Comparison of ENCODE assay signal across 8 cellular contexts in the genomic region with DNA sequence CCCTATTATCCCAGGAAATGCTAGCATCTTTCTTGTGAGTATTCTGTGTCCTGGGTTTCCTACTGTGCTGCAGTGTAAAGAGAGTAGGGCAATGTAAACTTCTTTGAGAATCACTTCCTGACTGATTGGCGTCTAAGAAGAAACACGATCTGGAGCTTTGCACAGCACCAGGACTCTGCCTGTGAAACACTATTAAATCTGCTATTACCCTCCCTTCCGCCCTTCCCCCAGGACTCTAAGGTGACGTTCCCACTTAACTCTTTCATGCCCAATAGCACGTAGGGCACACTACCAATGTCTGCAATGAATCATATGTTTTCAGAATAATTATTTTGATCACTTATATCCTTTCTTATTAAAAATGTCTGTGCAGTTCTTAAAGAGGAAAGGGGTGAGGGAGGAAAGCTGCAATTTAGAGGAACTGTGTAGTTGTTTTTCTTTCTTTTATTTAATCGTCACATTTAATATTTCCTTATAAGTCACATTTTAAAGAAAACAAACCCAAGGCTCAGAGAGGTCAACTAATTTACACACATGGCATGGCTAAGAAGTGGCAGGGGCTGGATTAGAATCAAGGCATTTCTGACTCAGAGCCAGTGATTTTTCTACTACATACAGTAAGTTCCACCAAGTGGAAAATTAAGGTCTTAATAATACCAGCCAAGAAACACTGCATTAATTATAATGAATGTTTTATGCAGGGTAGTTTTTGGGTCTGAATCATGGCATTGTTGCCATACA.
DNase-seq lines count a peak whose midpoint lies in the region; ATAC-seq and TF ChIP-seq lines count a peak whose summit lies in the region.

No MANE protein-coding gene starts in this region.

- TF ChIP-seq CTCF in osteocyte (IDR thresholded peaks at IDR 0.05), result no peak

- 7 to 13% methylated on average over 6 of the region's 6 CpGs for WGBS in GM23248 (ENCODE audit: low coverage in 1 of 2, low lambda C conversion rate in 2 of 2, missing lambda C conversion rate in 2 of 2), 2 experiments

- H3K27me3 ChIP-seq in GM23248 (replicated peaks; ENCODE audit: insufficient read depth), result no peaks in the 10 kb centered on the region

- H3K36me3 ChIP-seq in GM23248 (ENCODE audit: low read depth), result no peaks in the 10 kb centered on the region

- in situ Hi-C loops in GM23248 (cut with MboI), result no loop called here

- H3K9me3 ChIP-seq in GM23248 (ENCODE audit: low read depth), result no peaks in the 10 kb centered on the region

- peaks cover 63% of the 10 kb centered on the region for H3K4me1 ChIP-seq in GM23248 (ENCODE audit: insufficient read depth)

- H3K4me2 ChIP-seq in GM23248 (ENCODE audit: unreplicated experiment), result peak overlapping the region; percentile 61

- H3K9me2 ChIP-seq in GM23248 (ENCODE audit: insufficient read depth), result no peaks in the 10 kb centered on the region

- peaks cover 3% of the 10 kb centered on the region for H3K9me3 Mint-ChIP-seq in osteocyte (ENCODE audit: unreplicated experiment)

- peaks cover 62% of the 10 kb centered on the region for H3F3A ChIP-seq in GM23248 (ENCODE audit: insufficient read depth)

- H3K4me1 Mint-ChIP-seq in osteocyte (ENCODE audit: unreplicated experiment), result peaks cover 79% of the 10 kb centered on the region

- peak overlapping the region; percentile 32 for H2AFZ ChIP-seq in GM23248

- no peaks in the 10 kb centered on the region for H4K20me1 ChIP-seq in GM23248 (ENCODE audit: insufficient read depth)

- ATAC-seq in HG02588 (IDR thresholded peaks at IDR 0.05; ENCODE audit: unreplicated experiment) (no peak), GM19467 (IDR thresholded peaks at IDR 0.05; ENCODE audit: unreplicated experiment) (no peak)

- H3K4me3 Mint-ChIP-seq in osteocyte (ENCODE audit: unreplicated experiment), result peak overlapping the region; percentile 4

- DNase-seq in GM23248 (peak; percentile 53), NCI-H82 (lab: John Stamatoyannopoulos, UW) (peak; percentile 91), epithelial cell of prostate (ENCODE audit: low read depth, low spot score) (no peak), osteocyte (ENCODE audit: extremely low spot score, unreplicated experiment) (no peak)
- no peak for DNase-seq in stimulated activated CD8-positive, alpha-beta memory T cell treated with anti-CD3 and anti-CD28 coated beads, Interleukin-4, amount 100 ng/mL, for 48 hours
- DNase-seq in activated T-cell treated with anti-CD3 and anti-CD28 coated beads, Interleukin-2, amount 50 U/mL, for 48 hours, result no peak

- peak overlapping the region; percentile 58 for H3K27ac ChIP-seq in GM23248
- H3K27ac ChIP-seq in epithelial cell of prostate, result peak overlapping the region; percentile 10

- H3K4me3 ChIP-seq in GM23248, result peak overlapping the region; percentile 17; the same call in 1 of the 2 replicates

- peak overlapping the region; percentile 9; the same call in 1 of the 2 replicates for H3K9ac ChIP-seq in GM23248

- H3K36me3 Mint-ChIP-seq in osteocyte (ENCODE audit: unreplicated experiment), result peaks cover 3% of the 10 kb centered on the region

- H3K27me3 Mint-ChIP-seq in osteocyte (ENCODE audit: unreplicated experiment), result no peaks in the 10 kb centered on the region

- H3K27ac Mint-ChIP-seq in osteocyte (ENCODE audit: unreplicated experiment), result peak overlapping the region; percentile 96

- no peaks in the 10 kb centered on the region for H3K79me2 ChIP-seq in GM23248 (ENCODE audit: insufficient read depth)

Comparison
In these comparisons a context has a peak if more than half of its experiments do, and no peak if none do; other contexts are left out.
1. DNase-seq: peak in GM23248 (single experiment) and NCI-H82 (single experiment); none in epithelial cell of prostate (single experiment), osteocyte (single experiment), stimulated activated CD8-positive, alpha-beta memory T cell treated with anti-CD3 and anti-CD28 coated beads, Interleukin-4, amount 100 ng/mL, for 48 hours (single experiment) and activated T-cell treated with anti-CD3 and anti-CD28 coated beads, Interleukin-2, amount 50 U/mL, for 48 hours (0 of 2).